ENCODE assay signal across 28 cellular contexts in genomic region chr12:102676812-102677211, GRCh38.
"Had no signal": no experiment of that assay in that cellular context is flagged by ENCODE, and none has a peak within 500 bp of the region (broad histone marks: within the 10 kb centered on the region; RNA-seq: fewer than 3 reads in every experiment).

No MANE protein-coding gene starts in this region.

- H3K36me3 ChIP-seq: colonic mucosa, esophagus muscularis mucosa, esophagus squamous epithelium, gastrocnemius medialis, gastroesophageal sphincter, heart left ventricle, heart right ventricle had no signal

- FAIRE-seq: colon, endometrium, endothelial cell of umbilical vein, frontal cortex had no signal

- H3K9me3 ChIP-seq: colonic mucosa had no signal

- H3K4me1 ChIP-seq: colonic mucosa, esophagus muscularis mucosa, esophagus squamous epithelium, foreskin keratinocyte, gastrocnemius medialis, gastroesophageal sphincter, heart left ventricle, heart right ventricle had no signal

- H3K4me3 ChIP-seq: colonic mucosa, coronary artery, dorsolateral prefrontal cortex, esophagus muscularis mucosa, esophagus squamous epithelium, gastrocnemius medialis, gastroesophageal sphincter, heart left ventricle, heart right ventricle had no signal

- ATAC-seq: effector memory CD8-positive, alpha-beta T cell; esophagus mucosa; foreskin keratinocyte; gastrocnemius medialis; gastroesophageal sphincter; heart left ventricle; heart right ventricle had no signal

- DNase-seq: colonic mucosa; cortex of kidney; dermis blood vessel endothelial cell; dorsolateral prefrontal cortex; effector CD4-positive, alpha-beta T cell; effector CD8-positive, alpha-beta T cell; effector memory CD4-positive, alpha-beta T cell; effector memory CD8-positive, alpha-beta T cell; endodermal cell; erythroblast; esophagus squamous epithelium; foreskin fibroblast; foreskin keratinocyte; foreskin melanocyte; gastrocnemius medialis; glutamatergic neuron; head of caudate nucleus; heart left ventricle; heart right ventricle had no signal

- H3K27me3 ChIP-seq: colonic mucosa, dorsolateral prefrontal cortex, esophagus muscularis mucosa, esophagus squamous epithelium, foreskin keratinocyte, gastrocnemius medialis, heart left ventricle, heart right ventricle had no signal

- H3K27ac ChIP-seq: colonic mucosa, coronary artery, dorsolateral prefrontal cortex, epithelial cell of prostate, esophagus muscularis mucosa, esophagus squamous epithelium, foreskin keratinocyte, gastrocnemius medialis, gastroesophageal sphincter, heart left ventricle, heart right ventricle had no signal
